29 cellular contexts compared by ENCODE assay signal in the genomic region with DNA sequence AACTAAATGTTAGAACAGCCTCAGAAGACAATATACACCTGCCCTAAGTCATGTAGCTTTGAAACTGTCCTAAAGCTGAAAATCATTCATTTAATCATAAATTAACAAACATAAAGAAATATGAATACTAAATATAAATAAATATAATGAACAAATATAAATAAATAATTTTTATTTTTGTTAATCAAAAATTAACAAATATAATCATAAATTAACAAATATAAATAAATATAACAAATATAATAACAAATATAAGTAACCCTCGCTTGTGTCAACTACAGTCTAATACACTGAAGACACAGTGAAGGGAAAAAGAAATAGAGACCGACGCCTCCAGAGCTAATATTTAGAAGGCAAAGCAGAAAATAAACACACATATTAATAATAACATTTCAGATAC.
"Had no signal": no experiment of that assay in that cellular context is flagged by ENCODE, and none has a peak within 500 bp of the region (broad histone marks: within the 10 kb centered on the region; RNA-seq: fewer than 3 reads in every experiment).

No MANE protein-coding gene starts in this region.

- H3K4me3 ChIP-seq: adrenal gland, body of pancreas, colonic mucosa, gastrocnemius medialis, heart left ventricle had no signal

- H3K9me3 ChIP-seq: adrenal gland, body of pancreas, colonic mucosa, gastrocnemius medialis had no signal

- H3K4me1 Mint-ChIP-seq: activated B cell treated with CpG ODN at 0.5 μM for 24 hours; activated naive CD4-positive, alpha-beta T cell treated with anti-CD3 and anti-CD28 coated beads, Interleukin-2, amount 50 U/mL, for 24 hours; activated naive CD8-positive, alpha-beta T cell treated with anti-CD3 and anti-CD28 coated beads for 36 hours; activated naive CD8-positive, alpha-beta T cell treated with anti-CD3 and anti-CD28 coated beads, Interleukin-2, amount 50 U/mL, for 24 hours had no signal

- ATAC-seq: activated CD4-positive, CD25-positive, alpha-beta regulatory T cell treated with anti-CD3 and anti-CD28 coated beads, Interleukin-2, amount 50 U/mL, for 24 hours; activated CD8-positive, alpha-beta T cell treated with anti-CD3 and anti-CD28 coated beads for 36 hours; activated naive CD8-positive, alpha-beta T cell treated with anti-CD3 and anti-CD28 coated beads, Interleukin-2, amount 50 U/mL, for 24 hours; body of pancreas; esophagus mucosa; gastrocnemius medialis; heart left ventricle had no signal

- DNase-seq: activated B cell treated with CpG ODN at 0.5 μM for 24 hours; activated CD4-positive, alpha-beta T cell treated with anti-CD3 and anti-CD28 coated beads for 48 hours; activated CD4-positive, alpha-beta T cell treated with anti-CD3 and anti-CD28 coated beads, Interleukin-2, amount 50 U/mL, for 1 hour; activated CD4-positive, alpha-beta T cell treated with anti-CD3 and anti-CD28 coated beads, Interleukin-2, amount 50 U/mL, for 48 hours; activated CD8-positive, alpha-beta memory T cell treated with anti-CD3 and anti-CD28 coated beads for 24 hours; activated CD8-positive, alpha-beta T cell treated with anti-CD3 and anti-CD28 coated beads for 36 hours; activated effector memory CD4-positive, alpha-beta T cell treated with anti-CD3 and anti-CD28 coated beads, Interleukin-2, amount 50 U/mL, for 16 hours; activated naive CD4-positive, alpha-beta T cell treated with anti-CD3 and anti-CD28 coated beads for 36 hours; activated naive CD8-positive, alpha-beta T cell treated with anti-CD3 and anti-CD28 coated beads for 36 hours; activated naive CD8-positive, alpha-beta T cell treated with anti-CD3 and anti-CD28 coated beads, Interleukin-2, amount 50 U/mL, for 24 hours; activated T-cell treated with anti-CD3 and anti-CD28 coated beads, Interleukin-2, amount 50 U/mL, for 48 hours; adrenal gland; amygdala; aorta; body of pancreas; caudate nucleus; colonic mucosa; effector CD8-positive, alpha-beta T cell; foreskin fibroblast; gastrocnemius medialis; glutamatergic neuron; heart left ventricle; T-helper 2 cell had no signal

- H3K4me3 Mint-ChIP-seq: activated B cell treated with CpG ODN at 0.5 μM for 24 hours; activated CD8-positive, alpha-beta T cell treated with anti-CD3 and anti-CD28 coated beads for 36 hours; activated naive CD4-positive, alpha-beta T cell treated with anti-CD3 and anti-CD28 coated beads for 36 hours; activated naive CD4-positive, alpha-beta T cell treated with anti-CD3 and anti-CD28 coated beads, Interleukin-2, amount 50 U/mL, for 24 hours; activated naive CD8-positive, alpha-beta T cell treated with anti-CD3 and anti-CD28 coated beads for 36 hours; activated naive CD8-positive, alpha-beta T cell treated with anti-CD3 and anti-CD28 coated beads, Interleukin-2, amount 50 U/mL, for 24 hours; activated T-helper 1 cell treated with anti-CD3 and anti-CD28 coated beads, Interleukin-12 subunit alpha, Interleukin-12 subunit beta, Interleukin-2, Interleukin-4 antibody, amounts not matched to agents 30 ng/mL and 10 ng/mL and 1 ng/mL, durations not matched to agents 14 hours and 24 hours and 36 hours had no signal

- H3K9me3 Mint-ChIP-seq: activated B cell treated with CpG ODN at 0.5 μM for 24 hours; activated naive CD4-positive, alpha-beta T cell treated with anti-CD3 and anti-CD28 coated beads, Interleukin-2, amount 50 U/mL, for 24 hours; activated T-helper 1 cell treated with anti-CD3 and anti-CD28 coated beads, Interleukin-12 subunit alpha, Interleukin-12 subunit beta, Interleukin-2, Interleukin-4 antibody, amounts not matched to agents 30 ng/mL and 10 ng/mL and 1 ng/mL, durations not matched to agents 14 hours and 24 hours and 36 hours; activated T-helper 2 cell treated with anti-CD3 and anti-CD28 coated beads, Interferon-gamma antibody, Interleukin-2, Interleukin-4, amounts not matched to agents 10 μg/mL and 5 μg/mL and 100 μg/mL, durations not matched to agents 14 hours and 24 hours and 36 hours had no signal

- H3K27ac ChIP-seq: adrenal gland, body of pancreas, colonic mucosa, gastrocnemius medialis, heart left ventricle, VCaP had no signal

- H3K27me3 Mint-ChIP-seq: activated B cell treated with CpG ODN at 0.5 μM for 24 hours; activated CD8-positive, alpha-beta T cell treated with anti-CD3 and anti-CD28 coated beads for 36 hours; activated naive CD4-positive, alpha-beta T cell treated with anti-CD3 and anti-CD28 coated beads, Interleukin-2, amount 50 U/mL, for 24 hours; activated naive CD8-positive, alpha-beta T cell treated with anti-CD3 and anti-CD28 coated beads for 36 hours; activated naive CD8-positive, alpha-beta T cell treated with anti-CD3 and anti-CD28 coated beads, Interleukin-2, amount 50 U/mL, for 24 hours had no signal

- H3K36me3 Mint-ChIP-seq: activated naive CD4-positive, alpha-beta T cell treated with anti-CD3 and anti-CD28 coated beads, Interleukin-2, amount 50 U/mL, for 24 hours; activated naive CD8-positive, alpha-beta T cell treated with anti-CD3 and anti-CD28 coated beads for 36 hours had no signal

- H3K27ac Mint-ChIP-seq: activated B cell treated with CpG ODN at 0.5 μM for 24 hours; activated CD8-positive, alpha-beta T cell treated with anti-CD3 and anti-CD28 coated beads for 36 hours; activated naive CD4-positive, alpha-beta T cell treated with anti-CD3 and anti-CD28 coated beads for 36 hours; activated naive CD4-positive, alpha-beta T cell treated with anti-CD3 and anti-CD28 coated beads, Interleukin-2, amount 50 U/mL, for 24 hours; activated naive CD8-positive, alpha-beta T cell treated with anti-CD3 and anti-CD28 coated beads for 36 hours; activated naive CD8-positive, alpha-beta T cell treated with anti-CD3 and anti-CD28 coated beads, Interleukin-2, amount 50 U/mL, for 24 hours; activated T-helper 1 cell treated with anti-CD3 and anti-CD28 coated beads, Interleukin-12 subunit alpha, Interleukin-12 subunit beta, Interleukin-2, Interleukin-4 antibody, amounts not matched to agents 30 ng/mL and 10 ng/mL and 1 ng/mL, durations not matched to agents 14 hours and 24 hours and 36 hours; activated T-helper 2 cell treated with anti-CD3 and anti-CD28 coated beads, Interferon-gamma antibody, Interleukin-2, Interleukin-4, amounts not matched to agents 10 μg/mL and 5 μg/mL and 100 μg/mL, durations not matched to agents 14 hours and 24 hours and 36 hours had no signal

- H3K4me1 ChIP-seq: adrenal gland, body of pancreas, colonic mucosa, gastrocnemius medialis, heart left ventricle had no signal

- H3K36me3 ChIP-seq: adrenal gland, colonic mucosa, gastrocnemius medialis, heart left ventricle had no signal

- H3K27me3 ChIP-seq: adrenal gland, body of pancreas, colonic mucosa, gastrocnemius medialis, heart left ventricle had no signal
